8 cellular contexts compared by ENCODE assay signal in the genomic region with DNA sequence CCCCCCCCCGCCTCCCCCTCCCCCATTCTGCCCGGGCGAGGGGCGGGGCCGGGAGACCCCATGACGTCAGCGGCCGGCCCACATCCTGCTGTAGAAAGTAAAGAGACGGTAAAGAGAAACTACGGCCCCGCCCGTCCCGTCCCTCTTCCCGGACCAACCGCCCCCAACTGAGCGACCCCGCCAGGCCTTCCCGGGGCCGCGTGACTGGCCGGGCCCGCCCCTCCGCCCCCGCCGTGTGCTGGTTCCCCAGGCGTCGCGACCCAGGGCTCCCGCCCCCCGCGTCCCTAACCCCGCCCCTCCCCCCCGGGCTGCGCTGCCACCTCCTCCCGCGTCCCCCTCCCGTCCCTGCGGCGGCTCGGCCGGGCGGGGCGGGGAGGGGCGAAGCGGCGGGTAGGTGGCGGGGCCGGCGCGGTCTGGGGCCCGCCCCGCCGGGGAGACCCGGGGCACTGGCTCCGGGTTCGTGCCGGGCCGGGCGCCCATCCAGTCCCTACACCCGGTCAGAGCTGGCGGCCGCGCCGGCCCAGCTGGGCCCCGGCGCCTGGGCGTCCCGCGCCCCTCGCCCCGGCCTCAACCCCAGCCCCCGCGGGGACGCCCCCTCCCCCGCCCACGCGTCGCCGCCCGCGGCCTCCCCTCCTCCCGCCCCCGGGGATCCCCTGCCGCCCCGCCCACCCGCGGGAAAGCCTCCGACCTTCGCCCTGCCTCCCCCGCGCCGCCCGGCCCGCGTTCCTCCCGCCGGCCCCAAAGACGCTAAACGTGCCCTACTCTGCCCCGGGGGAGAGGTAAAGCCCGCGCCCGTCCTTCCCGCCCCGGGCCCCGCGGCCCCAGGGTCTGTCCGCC. TPM values are rescaled to one million over a fixed set of nuclear protein-coding genes. Genes with fewer than 3 reads are reported as not detected.
DNase-seq lines count a peak whose midpoint lies in the region; ATAC-seq, FAIRE-seq and TF ChIP-seq lines count a peak whose summit lies in the region.

No MANE protein-coding gene starts in this region.

- intact Hi-C loops in Right ventricle myocardium superior (cut with DNase I): no loop called here

- H4K20me1 ChIP-seq in SU-DHL-6 (ENCODE audit: low read depth, low read length): peaks cover 4% of the 10 kb centered on the region; the same call in 1 of the 2 replicates

- peak overlapping the region; percentile 97 for H3K27ac Mint-ChIP-seq in progenitor cell of endocrine pancreas

- peaks cover 9% of the 10 kb centered on the region for H3K36me3 Mint-ChIP-seq in progenitor cell of endocrine pancreas (ENCODE audit: insufficient read depth)

- H3F3A ChIP-seq in SU-DHL-6 (ENCODE audit: insufficient read depth): peaks cover 29% of the 10 kb centered on the region

- peaks cover 30% of the 10 kb centered on the region for H3K4me1 Mint-ChIP-seq in progenitor cell of endocrine pancreas (ENCODE audit: low read depth)

- ATAC-seq in HG02759 (IDR thresholded peaks at IDR 0.05; ENCODE audit: unreplicated experiment) (peak; percentile 64), Right ventricle myocardium superior (ENCODE audit: poor library complexity) (peak; percentile 93)

- 0 out of 2 replicates have a peak, but pooled peaks have one; percentile 49 for TF ChIP-seq POLR2A in GM12892 (IDR thresholded peaks at IDR 0.05; ENCODE audit: low read depth, low read length)

- no peaks in the 10 kb centered on the region for H3K27me3 Mint-ChIP-seq in progenitor cell of endocrine pancreas

- peaks cover 38% of the 10 kb centered on the region for H3K79me2 ChIP-seq in SU-DHL-6 (ENCODE audit: insufficient read depth, low read length)

- H3K4me2 ChIP-seq in SU-DHL-6 (ENCODE audit: low read depth, low read length, poor library complexity, severe bottlenecking): peak overlapping the region; percentile 97

- no peaks in the 10 kb centered on the region for H3K27me3 ChIP-seq in SU-DHL-6 (ENCODE audit: low read length)

- no peaks in the 10 kb centered on the region for H3K9me3 ChIP-seq in SU-DHL-6 (ENCODE audit: insufficient read depth, low read length)

- peak; percentile 79 for DNase-seq in GM12892 (ENCODE audit: insufficient read length)
- peak; percentile 91 to 98 (median 93) for DNase-seq in NCI-H1417 (lab: John Stamatoyannopoulos, UW)
- DNase-seq in activated naive CD8-positive, alpha-beta T cell treated with anti-CD3 and anti-CD28 coated beads, Interleukin-2, amount 50 U/mL, for 16 hours (ENCODE audit: low read depth, low spot score): peak; percentile 93
- peak; percentile 99 for DNase-seq in Right ventricle myocardium superior
- peak; percentile 92 for DNase-seq in progenitor cell of endocrine pancreas (ENCODE audit: low spot score, unreplicated experiment)

- 1% methylated on average over 94 of the region's 108 CpGs for WGBS in urinary bladder

- H3K9me3 Mint-ChIP-seq in progenitor cell of endocrine pancreas (ENCODE audit: low read depth): no peaks in the 10 kb centered on the region

- peak overlapping the region; percentile 17; the same call in 1 of the 2 replicates for H3K27ac ChIP-seq in SU-DHL-6 (ENCODE audit: low read depth, low read length)
- peak overlapping the region; percentile 96 for H3K27ac ChIP-seq in urinary bladder (ENCODE audit: low read depth)

- H3K9me2 ChIP-seq in SU-DHL-6 (replicated peaks; ENCODE audit: insufficient read depth, low read length): no peaks in the 10 kb centered on the region

- H3K36me3 ChIP-seq in SU-DHL-6 (ENCODE audit: low read length) (peaks cover 4% of the 10 kb centered on the region; the same call in 1 of the 2 replicates), urinary bladder (ENCODE audit: insufficient read depth) (no peaks in the 10 kb centered on the region)

- peak overlapping the region; percentile 67; the same call in 1 of the 2 replicates for H3K9ac ChIP-seq in SU-DHL-6 (ENCODE audit: low read length)

- FAIRE-seq in GM12892 (lab: Jason Lieb, UNC): no peak

- TF ChIP-seq CTCF in SU-DHL-6 (IDR thresholded peaks at IDR 0.05; ENCODE audit: insufficient read depth, low read length, poor library complexity, severe bottlenecking): no peak
- TF ChIP-seq CTCF in progenitor cell of endocrine pancreas (IDR thresholded peaks at IDR 0.05; ENCODE audit: unreplicated experiment): no peak

- H3K4me3 ChIP-seq in SU-DHL-6 (ENCODE audit: insufficient read depth, low read length, poor library complexity, severe bottlenecking) (peak overlapping the region; percentile 38), urinary bladder (ENCODE audit: low read depth, low read length) (peak overlapping the region; percentile 98)

- H2AFZ ChIP-seq in SU-DHL-6 (ENCODE audit: low read depth, low read length, severe bottlenecking): no peak overlapping the region

- no peaks in the 10 kb centered on the region for H3K4me1 ChIP-seq in urinary bladder (ENCODE audit: insufficient read depth)

- peak overlapping the region; percentile 86 for H3K4me3 Mint-ChIP-seq in progenitor cell of endocrine pancreas (ENCODE audit: low read depth)

RNA-seq across cellular contexts. Expression of a gene that starts 0.6 kb away (rescaled TPM):
- 19.0 TPM for polyA plus RNA-seq in GM12892 (2012; ENCODE audit: missing spikeins)
- 12.0 TPM for total RNA-seq in Right ventricle myocardium superior
- 29.8 and 35.7 TPM in 2 replicates for total RNA-seq in progenitor cell of endocrine pancreas
- 38.5 TPM for total RNA-seq in urinary bladder
- polyA plus RNA-seq in urinary bladder: 11.8 TPM

Comparison
In these comparisons a context has a peak if more than half of its experiments do, and no peak if none do; other contexts are left out.
1. Peak in every context shown above with its lines: DNase-seq, ATAC-seq, H3K4me3 ChIP-seq and H3K27ac ChIP-seq.